ENCODE assay signal across 8 cellular contexts in the genomic region with DNA sequence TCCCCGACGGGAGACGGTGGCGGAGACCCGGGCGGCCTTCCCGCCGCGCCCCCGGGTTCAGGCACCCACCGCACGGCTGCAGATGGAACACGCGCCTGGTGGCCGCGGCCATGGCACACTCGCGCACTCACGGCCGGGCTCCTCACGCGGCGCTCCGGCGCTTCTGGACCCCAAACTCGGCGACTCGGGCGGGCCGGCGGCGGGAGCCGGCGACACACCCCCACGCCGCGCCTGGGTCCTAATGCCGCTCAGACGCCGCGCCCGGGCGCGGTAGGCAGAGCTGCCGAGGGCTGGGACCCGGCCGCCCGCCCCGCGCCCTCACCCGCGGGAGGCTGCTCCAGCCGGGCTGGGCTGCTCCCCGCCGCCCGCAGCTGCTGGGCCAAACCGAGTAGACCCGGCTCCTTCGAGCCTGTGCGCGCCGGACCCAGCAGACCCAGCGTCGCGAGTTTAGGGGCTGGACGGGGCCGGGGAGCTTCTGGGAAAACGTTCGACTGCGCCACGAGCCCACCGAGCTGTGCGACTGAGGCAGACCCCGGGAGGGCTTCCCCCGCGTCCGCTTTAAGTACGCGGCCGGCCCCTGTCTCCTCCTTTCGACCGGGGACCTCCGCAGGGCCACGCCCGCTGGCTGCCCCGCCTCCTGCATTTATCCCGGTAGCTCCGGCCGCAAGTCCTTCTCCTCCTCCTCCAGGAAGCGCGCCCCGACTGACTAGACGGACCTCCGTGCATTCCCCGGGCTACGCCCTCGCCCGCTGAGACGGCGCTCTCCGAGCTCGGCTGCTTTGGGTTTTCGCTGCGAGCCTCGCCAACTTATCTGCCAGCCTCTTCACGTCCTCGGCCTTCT. TPM values are rescaled to one million over a fixed set of nuclear protein-coding genes. Genes with fewer than 3 reads are reported as not detected.
DNase-seq lines count a peak whose midpoint lies in the region; ATAC-seq and TF ChIP-seq lines count a peak whose summit lies in the region.

A gene (minus strand): TSS at position 165 of the 841 bp plus-strand sequence. CDS start 53 bp downstream, at position 112.

- no peaks in the 10 kb centered on the region for H3K36me3 ChIP-seq in MG63
- no peaks in the 10 kb centered on the region for H3K36me3 ChIP-seq in effector memory CD4-positive, alpha-beta T cell (ENCODE audit: control insufficient read depth, insufficient read depth, low read length)
- H3K36me3 ChIP-seq in lung (ENCODE audit: control insufficient read depth in 2 of 2, insufficient read depth in 2 of 2, low read length in 2 of 2): no peaks in the 10 kb centered on the region
- no peaks in the 10 kb centered on the region for H3K36me3 ChIP-seq in thoracic aorta

- DNase-seq in AG09319 (ENCODE audit: extremely low read depth, low read depth) (peak; percentile 16), MG63 (peak; percentile 65), lung (ENCODE audit: low spot score) (peak; percentile 52), thoracic aorta (ENCODE audit: low spot score) (no peak)
- DNase-seq in effector memory CD4-positive, alpha-beta T cell: peak in 1 of 3 donors; percentile 11

- H3K4me3 ChIP-seq in MG63 (peak within 1 kb of the TSS; percentile 48), lung (peak within 1 kb of the TSS; percentile 65), thoracic aorta (peak within 1 kb of the TSS; percentile 93)
- peak within 1 kb of the TSS; percentile 86 for H3K4me3 ChIP-seq in effector memory CD4-positive, alpha-beta T cell (ENCODE audit: insufficient read depth, low read depth, low read length, poor library complexity, severe bottlenecking)

- peaks cover 13% of the 10 kb centered on the region for H3K4me1 ChIP-seq in effector memory CD4-positive, alpha-beta T cell (ENCODE audit: control insufficient read depth, insufficient read depth, low read length, poor library complexity, severe bottlenecking)
- H3K4me1 ChIP-seq in lung (ENCODE audit: control insufficient read depth in 2 of 2, insufficient read depth in 2 of 2, low read length in 2 of 2): peaks cover 0 to 11% of the 10 kb centered on the region in 2 donors
- H3K4me1 ChIP-seq in thoracic aorta (ENCODE audit: control insufficient read depth in 1 of 2, low read depth in 2 of 2): peaks cover 7 to 24% of the 10 kb centered on the region in 2 donors

- ATAC-seq in GM19035 (IDR thresholded peaks at IDR 0.05; ENCODE audit: unreplicated experiment): peak; percentile 59
- ATAC-seq in lung (ENCODE audit: insufficient read depth, low FRiP score): peak; percentile 76
- ATAC-seq in thoracic aorta (ENCODE audit: insufficient number of reproducible peaks, low FRiP score, low read depth): no peak
- ATAC-seq in HG02973 (IDR thresholded peaks at IDR 0.05; ENCODE audit: unreplicated experiment): no peak

- TF ChIP-seq CTCF in AG09319 (IDR thresholded peaks at IDR 0.05; ENCODE audit: low read depth, low read length) (no peak), VCaP (conservative IDR thresholded peaks at IDR 0.05) (no peak), lung (IDR thresholded peaks at IDR 0.05; ENCODE audit: control extremely low read depth, extremely low read depth) (no peak), thoracic aorta (IDR thresholded peaks at IDR 0.05) (no peak)

- no peaks in the 10 kb centered on the region for H3K9me3 ChIP-seq in MG63
- no peaks in the 10 kb centered on the region for H3K9me3 ChIP-seq in effector memory CD4-positive, alpha-beta T cell (ENCODE audit: control insufficient read depth, low read length)
- peaks cover 0 to 2% of the 10 kb centered on the region in 2 donors for H3K9me3 ChIP-seq in lung (ENCODE audit: control insufficient read depth in 2 of 2, insufficient read depth in 1 of 2, low read length in 1 of 2)
- no peaks in the 10 kb centered on the region for H3K9me3 ChIP-seq in thoracic aorta

- H3K27me3 ChIP-seq in MG63: peaks cover 16% of the 10 kb centered on the region
- peaks cover 14% of the 10 kb centered on the region for H3K27me3 ChIP-seq in effector memory CD4-positive, alpha-beta T cell (replicated peaks; ENCODE audit: control insufficient read depth, insufficient read depth, low read length, poor library complexity, severe bottlenecking)
- H3K27me3 ChIP-seq in lung (ENCODE audit: control insufficient read depth, insufficient read depth): no peaks in the 10 kb centered on the region
- peaks cover 11% of the 10 kb centered on the region for H3K27me3 ChIP-seq in thoracic aorta (replicated peaks; ENCODE audit: insufficient read depth)

- H3K27ac ChIP-seq in VCaP: peak within 1 kb of the TSS; percentile 50; the same call in 1 of the 2 replicates
- no peak within 1 kb of the TSS for H3K27ac ChIP-seq in effector memory CD4-positive, alpha-beta T cell (ENCODE audit: insufficient read depth, low read length, poor library complexity, severe bottlenecking)
- H3K27ac ChIP-seq in lung (ENCODE audit: low read depth in 1 of 2, low read length in 1 of 2): no peak within 1 kb of the TSS
- H3K27ac ChIP-seq in thoracic aorta: no peak within 1 kb of the TSS

- WGBS in lung, 2 donors: 1% methylated on average over 58 to 107 of the region's 107 CpGs

RNA-seq across cellular contexts. Expression of the gene that starts here (rescaled TPM):
- total RNA-seq in MG63 (2014; rRNA removed; shearing (Covaris generic); ENCODE audit: low replicate concordance): 0.20 TPM in 1 of 2 replicates, not detected in the other
- 1 to 10 TPM in 1 of 2 donors, under 1 TPM in 1; 0.40 to 8.8 TPM for total RNA-seq in lung
- 1 to 10 TPM; 2.8 to 6.5 TPM for polyA plus RNA-seq in lung
- under 1 TPM in 1 of 2 donors, not detected in 1; 0.27 TPM for total RNA-seq in thoracic aorta

Comparison
In these comparisons a context has a peak if more than half of its experiments do, and no peak if none do; other contexts are left out.
1. Peak in DNase-seq and H3K4me3 ChIP-seq in MG63; RNA of the gene not detected or under 1 TPM.
2. ATAC-seq: peak in GM19035 (single experiment) and lung (single experiment); none in thoracic aorta (single experiment) and HG02973 (single experiment).
3. Peak in every context shown above with its lines, with median percentiles within 50 percentile points of each other: H3K4me3 ChIP-seq.